ENCODE assay signal across 1 cellular context in the genomic region with DNA sequence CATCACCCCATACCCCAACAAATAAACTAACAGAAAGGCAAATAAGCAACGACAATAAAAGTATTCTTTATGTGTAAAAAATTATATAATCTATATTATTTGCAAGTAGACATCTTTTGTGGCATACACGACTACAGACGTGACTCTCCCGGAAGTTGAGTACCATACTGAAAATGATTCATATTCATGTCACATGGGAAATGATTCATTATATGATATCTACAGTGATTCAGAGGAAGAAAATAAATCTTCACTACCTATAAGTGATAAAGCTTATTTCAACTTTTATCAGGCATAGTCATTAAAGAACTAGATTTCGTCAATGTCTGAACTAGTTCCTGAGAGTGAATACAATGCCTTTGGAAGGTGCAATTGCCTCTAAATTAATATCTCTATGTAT.
TF ChIP-seq lines count a peak whose summit lies in the region.

No MANE protein-coding gene starts in this region.

TF ChIP-seq in K562, 482 proteins besides CTCF, POLR2A, EP300 and RAD21:
- TF ChIP-seq CTCFL (IDR thresholded peaks at IDR 0.05; ENCODE audit: borderline replicate concordance, insufficient read depth, low read depth, low read length, poor library complexity, severe bottlenecking) (no peak), FOSL1 (tag; conservative IDR thresholded peaks at IDR 0.05) (peak; percentile 90)
